ENCODE assay signal across 30 cellular contexts in the genomic region with DNA sequence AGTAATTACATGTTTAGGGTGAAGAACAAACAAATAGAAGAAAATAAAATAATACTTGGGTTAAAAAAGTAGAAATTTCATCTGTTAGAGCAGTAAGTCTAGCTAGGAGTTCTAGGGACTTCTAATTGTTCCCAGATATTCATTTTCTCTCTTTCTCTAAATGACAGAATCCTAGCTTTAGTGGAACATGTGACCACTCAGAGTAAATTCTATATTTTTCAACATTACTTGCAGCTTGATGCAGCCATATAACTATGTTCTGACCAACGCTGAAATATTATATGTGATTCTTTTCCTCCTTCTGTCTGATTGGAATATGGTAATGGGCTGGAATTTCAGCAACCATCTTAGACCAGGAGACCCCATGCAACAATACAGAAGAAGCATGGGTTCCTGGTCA. TPM values are rescaled to one million over a fixed set of nuclear protein-coding genes. Genes with fewer than 3 reads are reported as not detected.
"Had no signal": no experiment of that assay in that cellular context is flagged by ENCODE, and none has a peak within 500 bp of the region (broad histone marks: within the 10 kb centered on the region; RNA-seq: fewer than 3 reads in every experiment).

No MANE protein-coding gene starts in this region.

- H3K27ac ChIP-seq: cardiac muscle cell, coronary artery, esophagus muscularis mucosa, parathyroid adenoma, right atrium auricular region, stomach, thyroid gland, vagina had no signal

- H3K9me3 Mint-ChIP-seq: activated CD4-positive, alpha-beta memory T cell treated with anti-CD3 and anti-CD28 coated beads, Interleukin-2, amount 10 ng/mL, durations not matched to agents 7 days and 5 days; activated CD4-positive, alpha-beta T cell treated with anti-CD3 and anti-CD28 coated beads, Interleukin-2, amount 10 ng/mL, durations not matched to agents 24 days and 14 days; activated T-cell treated with anti-CD3 and anti-CD28 coated beads, Interleukin-2, amount 50 U/mL, for 24 hours had no signal

- DNase-seq: activated CD4-positive, alpha-beta memory T cell treated with anti-CD3 and anti-CD28 coated beads, Interleukin-2, amount 10 ng/mL, durations not matched to agents 7 days and 5 days; activated CD4-positive, alpha-beta T cell treated with anti-CD3 and anti-CD28 coated beads, Interleukin-2, amount 10 ng/mL, durations not matched to agents 24 days and 14 days; activated CD4-positive, CD25-positive, alpha-beta regulatory T cell treated with anti-CD3 and anti-CD28 coated beads, Interleukin-2, amount 50 U/mL, for 72 hours; activated CD8-positive, alpha-beta memory T cell treated with anti-CD3 and anti-CD28 coated beads, Interleukin-2, amount 50 U/mL, for 48 hours; activated gamma-delta T cell; activated naive CD4-positive, alpha-beta T cell treated with anti-CD3 and anti-CD28 coated beads, Interleukin-2, amount 50 U/mL, for 16 hours; activated T-cell treated with anti-CD3 and anti-CD28 coated beads, Interleukin-2, amount 50 U/mL, for 24 hours; anterior cingulate cortex; cerebellar nuclear complex; effector memory CD8-positive, alpha-beta T cell; head of caudate nucleus; hippocampal formation; left cardiac atrium; left ventricle myocardium superior; naive thymus-derived CD4-positive, alpha-beta T cell; nucleus accumbens; stimulated activated CD4-positive, alpha-beta T cell treated with anti-CD3 and anti-CD28 coated beads, Interleukin-15, amount 100 ng/mL, for 24 hours; stimulated activated CD4-positive, alpha-beta T cell treated with anti-CD3 and anti-CD28 coated beads, Interleukin-2, amount 100 ng/mL, for 24 hours; stimulated activated naive B cell treated with anti-CD40 and anti-IgM and Interleukin-4, amounts not matched to agents 10 μg/mL and 1 μg/mL and 100 μg/mL, for 72 hours; stomach; T-helper 17 cell; T1000; thyroid gland; upper lobe of left lung had no signal

- H3K27me3 ChIP-seq: cardiac muscle cell, esophagus muscularis mucosa, right atrium auricular region, stomach, thyroid gland, upper lobe of left lung, vagina had no signal

- H3K27ac Mint-ChIP-seq: activated CD4-positive, alpha-beta memory T cell treated with anti-CD3 and anti-CD28 coated beads, Interleukin-2, amount 10 ng/mL, durations not matched to agents 7 days and 5 days; activated CD4-positive, alpha-beta T cell treated with anti-CD3 and anti-CD28 coated beads, Interleukin-2, amount 10 ng/mL, durations not matched to agents 24 days and 14 days; activated T-cell treated with anti-CD3 and anti-CD28 coated beads, Interleukin-2, amount 50 U/mL, for 24 hours; effector memory CD8-positive, alpha-beta T cell; stimulated activated naive B cell treated with anti-CD40 and anti-IgM and Interleukin-4, amounts not matched to agents 10 μg/mL and 1 μg/mL and 100 μg/mL, for 72 hours; T-helper 17 cell had no signal

- H3K79me2 ChIP-seq: parathyroid adenoma had no signal

- H3K36me3 ChIP-seq: cardiac muscle cell, esophagus muscularis mucosa, right atrium auricular region, thyroid gland, vagina had no signal

- H3K4me1 ChIP-seq: esophagus muscularis mucosa, parathyroid adenoma, right atrium auricular region, vagina had no signal

- H3K9me3 ChIP-seq: esophagus muscularis mucosa, right atrium auricular region, stomach, thyroid gland, upper lobe of left lung, vagina had no signal

- H3K36me3 Mint-ChIP-seq: naive thymus-derived CD4-positive, alpha-beta T cell; stimulated activated naive B cell treated with anti-CD40 and anti-IgM and Interleukin-4, amounts not matched to agents 10 μg/mL and 1 μg/mL and 100 μg/mL, for 72 hours had no signal

- H3K9ac ChIP-seq: parathyroid adenoma had no signal

- ATAC-seq: effector memory CD8-positive, alpha-beta T cell; left cardiac atrium; left ventricle myocardium superior; naive thymus-derived CD4-positive, alpha-beta T cell; stimulated activated naive B cell treated with anti-CD40 and anti-IgM and Interleukin-4, amounts not matched to agents 10 μg/mL and 1 μg/mL and 100 μg/mL, for 72 hours; T-helper 17 cell had no signal

- H2AFZ ChIP-seq: parathyroid adenoma had no signal

- H3K4me3 ChIP-seq: cardiac muscle cell, coronary artery, esophagus muscularis mucosa, right atrium auricular region, stomach, thyroid gland, upper lobe of left lung, vagina had no signal

RNA-seq across cellular contexts. Expression of a gene that starts 8.1 kb away (rescaled TPM):
- total RNA-seq: activated CD4-positive, alpha-beta memory T cell treated with anti-CD3 and anti-CD28 coated beads, Interleukin-2, amount 10 ng/mL, durations not matched to agents 7 days and 5 days; activated CD4-positive, alpha-beta T cell treated with anti-CD3 and anti-CD28 coated beads, Interleukin-2, amount 10 ng/mL, durations not matched to agents 24 days and 14 days had no signal

RNA-seq across cellular contexts. Expression of a gene that starts 58.4 kb away (rescaled TPM):
- total RNA-seq: activated CD4-positive, alpha-beta memory T cell treated with anti-CD3 and anti-CD28 coated beads, Interleukin-2, amount 10 ng/mL, durations not matched to agents 7 days and 5 days; activated CD4-positive, alpha-beta T cell treated with anti-CD3 and anti-CD28 coated beads, Interleukin-2, amount 10 ng/mL, durations not matched to agents 24 days and 14 days had no signal
- polyA plus RNA-seq: naive thymus-derived CD4-positive, alpha-beta T cell had no signal
